Comparison of ENCODE assay signal across 8 cellular contexts in the genomic region with DNA sequence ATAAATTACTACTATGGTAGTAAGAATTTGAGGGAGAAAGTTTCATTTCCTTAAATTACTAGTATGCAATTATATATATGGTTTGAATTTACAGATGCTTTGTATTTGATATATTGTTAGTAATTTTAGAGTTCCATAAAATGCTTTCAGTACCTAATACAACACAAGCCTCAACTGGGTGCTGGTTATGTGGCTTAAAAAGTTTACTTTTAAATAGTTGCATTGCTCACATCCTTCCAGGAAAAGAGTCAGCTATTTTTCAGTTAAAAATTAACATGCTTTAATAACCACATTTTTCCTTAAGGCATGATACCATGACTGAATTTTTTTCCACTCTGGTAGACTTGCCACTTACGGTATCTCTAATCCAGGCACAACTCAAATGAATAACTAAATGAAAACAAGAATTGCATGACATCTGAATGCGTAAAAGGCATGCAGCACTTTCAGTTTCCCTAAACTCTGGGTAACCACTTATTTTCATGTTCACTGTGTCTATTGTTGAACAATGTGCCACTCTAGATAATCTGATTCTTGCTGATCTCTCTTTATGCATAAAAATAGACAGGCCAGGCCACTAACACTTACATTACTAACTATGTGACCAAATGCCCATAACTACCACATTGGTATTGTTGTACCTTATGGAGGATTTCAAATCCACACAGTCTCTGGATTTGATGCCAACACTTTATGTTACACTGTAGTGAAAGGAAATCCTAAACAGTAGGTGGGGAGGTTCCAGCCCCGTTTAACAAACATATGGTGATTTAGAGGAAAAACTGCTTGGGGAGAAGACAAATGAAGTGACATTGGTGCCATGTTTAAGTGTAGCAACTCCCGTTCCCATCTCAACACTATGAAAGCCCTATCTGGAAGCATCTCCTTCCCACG. TPM values are rescaled to one million over a fixed set of nuclear protein-coding genes. Genes with fewer than 3 reads are reported as not detected.
DNase-seq lines count a peak whose midpoint lies in the region; ATAC-seq and TF ChIP-seq lines count a peak whose summit lies in the region.

No MANE protein-coding gene starts in this region.

- peak overlapping the region; percentile 69 for H3K4me2 ChIP-seq in IMR-90 (ENCODE audit: low read depth, low read length)
- H3K4me2 ChIP-seq in fibroblast of lung (ENCODE audit: extremely low read depth, insufficient read depth, low read length) = peak overlapping the region; percentile 1
- H3K4me2 ChIP-seq in neural progenitor cell = no peak overlapping the region

- in situ Hi-C loops in IMR-90 (cut with MboI; ENCODE audit: low sequenced_read_pairs) = no loop called here

- dilution Hi-C loops in IMR-90 (cut with HindIII; ENCODE audit: low sequenced_read_pairs, unreplicated experiment) = no loop called here

- no peaks in the 10 kb centered on the region for H3K79me2 ChIP-seq in fibroblast of lung (ENCODE audit: control insufficient read depth, insufficient read depth, low read length)
- H3K79me2 ChIP-seq in neural progenitor cell (ENCODE audit: low read depth) = no peaks in the 10 kb centered on the region

- H2BK120ac ChIP-seq in IMR-90 (ENCODE audit: low read depth, low read length) = peak overlapping the region; percentile 93

- WGBS in IMR-90 (ENCODE audit: extremely low coverage in 2 of 2, insufficient read length in 1 of 2), 2 experiments = 80% methylated on average over 1 of the region's 5 CpGs; no CpG with 5 or more reads in 1 of the 2 experiments
- WGBS in gastroesophageal sphincter (ENCODE audit: low coverage in 1 of 2), 2 donors = 27 to 45% methylated on average over 3 to 5 of the region's 5 CpGs

- H3K27me3 ChIP-seq in IMR-90 (ENCODE audit: control insufficient read depth, insufficient read depth, low read length) (no peaks in the 10 kb centered on the region), fibroblast of lung (ENCODE audit: control insufficient read depth, insufficient read depth, low read length) (no peaks in the 10 kb centered on the region), Peyer's patch (no peaks in the 10 kb centered on the region), gastroesophageal sphincter (no peaks in the 10 kb centered on the region), neural progenitor cell (no peaks in the 10 kb centered on the region)

- no peak for TF ChIP-seq RAD21 in IMR-90 (IDR thresholded peaks at IDR 0.05; ENCODE audit: low read length)

- TF ChIP-seq CTCF in GM12864 (IDR thresholded peaks at IDR 0.05; ENCODE audit: low read depth, low read length, missing control alignments) (no peak), IMR-90 (conservative IDR thresholded peaks at IDR 0.05; ENCODE audit: low read depth, low read length) (no peak), fibroblast of lung (conservative IDR thresholded peaks at IDR 0.05 in 1 of 2, IDR thresholded peaks at IDR 0.05 in 1 of 2; ENCODE audit: low read depth in 1 of 2, low read length in 2 of 2) (no peak), Peyer's patch (IDR thresholded peaks at IDR 0.05) (no peak), gastroesophageal sphincter (IDR thresholded peaks at IDR 0.05) (no peak), neural progenitor cell (IDR thresholded peaks at IDR 0.05) (no peak)

- H3K4me3 ChIP-seq in GM12864 (ENCODE audit: low read depth, low read length) (no peak overlapping the region), IMR-90 (ENCODE audit: insufficient read depth, low read depth, low read length) (no peak overlapping the region), fibroblast of lung (replicated peaks in 1 of 4; ENCODE audit: control extremely low read depth in 1 of 4, insufficient read depth in 1 of 4, low read depth in 3 of 4, low read length in 4 of 4) (no peak overlapping the region), Peyer's patch (no peak overlapping the region), gastroesophageal sphincter (no peak overlapping the region), neural progenitor cell (no peak overlapping the region)

- no TSS peak for BruUV-seq in IMR-90 (replicated peaks; lab: Mats Ljungman, UMichigan)

- H3K79me1 ChIP-seq in IMR-90 (ENCODE audit: low read depth in 1 of 2, low read length in 2 of 2) = no peaks in the 10 kb centered on the region

- H3K18ac ChIP-seq in IMR-90 (ENCODE audit: low read depth, low read length) = peak overlapping the region; percentile 11; the same call in 1 of the 2 replicates

- no peak overlapping the region for H3K27ac Mint-ChIP-seq in neural progenitor cell

- H4K5ac ChIP-seq in IMR-90 (ENCODE audit: low read depth, low read length) = no peak overlapping the region; the same call in 1 of the 2 replicates

- H3F3A ChIP-seq in neural progenitor cell (ENCODE audit: low read depth) = no peaks in the 10 kb centered on the region

- peaks cover 12% of the 10 kb centered on the region for H3K4me1 Mint-ChIP-seq in neural progenitor cell

- H2BK15ac ChIP-seq in IMR-90 (ENCODE audit: low read depth, low read length) = peak overlapping the region; percentile 23; the same call in 2 of the 3 replicates

- POLR2A ChIA-PET in IMR-90 (lab: Charles Lee; ENCODE audit: unreplicated experiment) = no interaction called here

- H4K8ac ChIP-seq in IMR-90 (ENCODE audit: low read depth in 2 of 2, low read length in 2 of 2) = peak overlapping the region; percentile 19 to 88; a peak in 2 of 4 replicates

- H3K14ac ChIP-seq in IMR-90 (replicated peaks; ENCODE audit: low read depth, low read length) = peak overlapping the region; percentile 95

- H2BK20ac ChIP-seq in IMR-90 (ENCODE audit: low read depth, low read length) = peak overlapping the region; percentile 88

- H4K91ac ChIP-seq in IMR-90 (ENCODE audit: insufficient read depth, low read depth, low read length) = peak overlapping the region; percentile 11

- no peak overlapping the region for H2AK9ac ChIP-seq in IMR-90 (replicated peaks; ENCODE audit: low read depth, low read length, poor library complexity)

- peak overlapping the region; percentile 74 for H2AFZ ChIP-seq in IMR-90 (replicated peaks; ENCODE audit: low read length, poor library complexity)
- H2AFZ ChIP-seq in fibroblast of lung (ENCODE audit: low read length) = peak overlapping the region; percentile 84
- no peak overlapping the region for H2AFZ ChIP-seq in neural progenitor cell (replicated peaks)

- peaks cover 16% of the 10 kb centered on the region; the same call in 1 of the 2 replicates for H3K9me1 ChIP-seq in IMR-90 (ENCODE audit: insufficient read depth, low read length)

- peak overlapping the region; percentile 58 for H2BK5ac ChIP-seq in IMR-90 (ENCODE audit: low read depth, low read length, poor library complexity, severe bottlenecking)

- peak overlapping the region; percentile 35; the same call in 1 of the 2 replicates for H3K56ac ChIP-seq in IMR-90 (ENCODE audit: extremely low read depth, insufficient read depth, low read length)

- H3K27ac ChIP-seq in IMR-90 (ENCODE audit: insufficient read depth, low read length) (no peak overlapping the region), fibroblast of lung (ENCODE audit: insufficient read depth, low read length) (no peak overlapping the region), Peyer's patch (no peak overlapping the region), gastroesophageal sphincter (no peak overlapping the region), neural progenitor cell (no peak overlapping the region)

- intact Hi-C loops in IMR-90 (cut with micrococcal nuclease) = no loop called here

- H3K27me3 Mint-ChIP-seq in neural progenitor cell (ENCODE audit: insufficient read depth, low read depth) = peaks cover 2% of the 10 kb centered on the region

- H3K4me1 ChIP-seq in IMR-90 (ENCODE audit: control insufficient read depth, insufficient read depth, low read length) (peaks cover 5% of the 10 kb centered on the region), fibroblast of lung (ENCODE audit: control insufficient read depth, extremely low read depth, insufficient read depth, low read length) (peaks cover 6% of the 10 kb centered on the region), Peyer's patch (no peaks in the 10 kb centered on the region), gastroesophageal sphincter (no peaks in the 10 kb centered on the region), neural progenitor cell (no peaks in the 10 kb centered on the region)

- ATAC-seq in GM21423 (IDR thresholded peaks at IDR 0.05; ENCODE audit: unreplicated experiment) (peak; percentile 94), IMR-90 (ENCODE audit: low read depth) (peak; percentile 59), gastroesophageal sphincter (no peak)

- H3K9me3 ChIP-seq in IMR-90 (ENCODE audit: control insufficient read depth, insufficient read depth, low read length) (no peaks in the 10 kb centered on the region), fibroblast of lung (ENCODE audit: control insufficient read depth, insufficient read depth, low read depth, low read length) (no peaks in the 10 kb centered on the region), Peyer's patch (no peaks in the 10 kb centered on the region), gastroesophageal sphincter (no peaks in the 10 kb centered on the region), neural progenitor cell (ENCODE audit: low read depth) (no peaks in the 10 kb centered on the region)

- no peaks in the 10 kb centered on the region for H3K36me3 Mint-ChIP-seq in neural progenitor cell

- H3K36me3 ChIP-seq in IMR-90 (ENCODE audit: control insufficient read depth, insufficient read depth, low read length) = no peaks in the 10 kb centered on the region
- no peaks in the 10 kb centered on the region for H3K36me3 ChIP-seq in fibroblast of lung (ENCODE audit: control insufficient read depth, insufficient read depth, low read length)
- H3K36me3 ChIP-seq in Peyer's patch = no peaks in the 10 kb centered on the region
- H3K36me3 ChIP-seq in gastroesophageal sphincter = no peaks in the 10 kb centered on the region
- no peaks in the 10 kb centered on the region for H3K36me3 ChIP-seq in neural progenitor cell

- CTCF ChIA-PET in IMR-90 (lab: Yijun Ruan, JAX) = no interaction called here

- H4K20me1 ChIP-seq in IMR-90 (ENCODE audit: insufficient read depth, low read length) = no peaks in the 10 kb centered on the region
- H4K20me1 ChIP-seq in fibroblast of lung (ENCODE audit: control insufficient read depth, extremely low read depth, insufficient read depth, low read length) = no peaks in the 10 kb centered on the region
- H4K20me1 ChIP-seq in neural progenitor cell (ENCODE audit: low read depth) = no peaks in the 10 kb centered on the region

- H3K4me3 Mint-ChIP-seq in neural progenitor cell = no peak overlapping the region

- no peak overlapping the region for H2AK5ac ChIP-seq in IMR-90 (ENCODE audit: low read depth, low read length)

- TF ChIP-seq EP300 in gastroesophageal sphincter (IDR thresholded peaks at IDR 0.05) = no peak

- DNase-seq in GM12864 (ENCODE audit: low read depth) = peak; percentile 34
- DNase-seq in IMR-90 = peak; percentile 32
- DNase-seq in fibroblast of lung (ENCODE audit: low read depth in 2 of 2) = peak in 1 of 2 donors; percentile 44
- DNase-seq in Peyer's patch = no peak
- no peak for DNase-seq in neural progenitor cell (ENCODE audit: low spot score)
- DNase-seq in NCI-H1417 (lab: John Stamatoyannopoulos, UW) = no peak

- peak overlapping the region; percentile 58 for H3K23ac ChIP-seq in IMR-90 (ENCODE audit: low read depth, low read length)

- no peaks in the 10 kb centered on the region for H3K9me3 Mint-ChIP-seq in neural progenitor cell

- H3K4ac ChIP-seq in IMR-90 (ENCODE audit: low read depth, low read length) = peak overlapping the region; percentile 74

- H3K9ac ChIP-seq in IMR-90 (ENCODE audit: low read depth, low read length) = no peak overlapping the region
- H3K9ac ChIP-seq in fibroblast of lung (ENCODE audit: insufficient read depth, low read length) = no peak overlapping the region
- H3K9ac ChIP-seq in neural progenitor cell = no peak overlapping the region

- TF ChIP-seq POLR2A in IMR-90 (IDR thresholded peaks at IDR 0.05; ENCODE audit: low read depth, low read length) (no peak), Peyer's patch (IDR thresholded peaks at IDR 0.05) (no peak), gastroesophageal sphincter (IDR thresholded peaks at IDR 0.05) (no peak)

RNA-seq across cellular contexts. Expression of a gene that starts 35.5 kb away (rescaled TPM):
- total RNA-seq in IMR-90 (2012; rRNA removed) = 93.4 and 106 TPM in 2 replicates
- polyA plus RNA-seq in IMR-90 (2012; rRNA removed) = 22.6 and 30.5 TPM in 2 replicates
- 12.8 and 14.6 TPM in 2 replicates for polyA plus RNA-seq in IMR-90 (2012; cell fraction: cytosol; rRNA removed)
- polyA plus RNA-seq in IMR-90 (2012; cell fraction: nucleus; rRNA removed; ENCODE audit: low replicate concordance) = 10.0 and 41.8 TPM in 2 replicates
- total RNA-seq in fibroblast of lung = 175 and 245 TPM in 2 replicates
- polyA plus RNA-seq in fibroblast of lung = 86.1 and 93.1 TPM in 2 replicates
- polyA plus RNA-seq in fibroblast of lung (2012) = 45.3 and 55.7 TPM in 2 replicates
- polyA minus RNA-seq in fibroblast of lung (ENCODE audit: low replicate concordance) = 22.4 and 26.4 TPM in 2 replicates
- total RNA-seq in Peyer's patch = 100 to 1,000 TPM in 3 of 4 donors, 10 to 100 TPM in 1; 49.5 to 211 (median 153) TPM
- 10 to 100 TPM; 42.5 to 90.3 (median 49.2) TPM for total RNA-seq in gastroesophageal sphincter
- 48.0 and 83.0 TPM in 2 replicates for total RNA-seq in neural progenitor cell (ENCODE audit: low replicate concordance)

Comparison
In these comparisons a context has a peak if more than half of its experiments do, and no peak if none do; other contexts are left out.
1. DNase-seq: peak in GM12864 (single experiment) and IMR-90 (single experiment); none in Peyer's patch (0 of 3), neural progenitor cell (single experiment) and NCI-H1417 (0 of 3).